Comparison of ENCODE assay signal across 27 cellular contexts in the genomic region with DNA sequence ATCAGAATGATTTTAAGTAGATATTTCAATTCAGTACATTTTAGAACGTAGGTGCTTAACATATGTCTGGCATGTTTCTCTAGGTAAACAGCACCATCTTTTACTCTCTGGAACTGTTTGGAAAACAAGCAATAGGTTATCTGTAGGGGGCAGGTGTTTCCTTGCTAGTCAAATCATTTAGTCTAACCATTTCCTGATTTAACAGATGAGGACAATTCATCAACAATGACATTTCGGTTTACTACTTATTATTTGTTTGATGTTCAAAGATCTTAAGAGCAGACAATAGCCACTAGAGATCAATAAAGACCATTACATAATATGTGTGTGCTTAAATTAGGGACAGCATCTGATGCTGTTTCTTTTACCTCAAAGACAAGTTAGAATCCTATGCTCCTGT.
DNase-seq lines count a peak whose midpoint lies in the region; ATAC-seq and TF ChIP-seq lines count a peak whose summit lies in the region.
"Had no signal": no experiment of that assay in that cellular context is flagged by ENCODE, and none has a peak within 500 bp of the region (broad histone marks: within the 10 kb centered on the region; RNA-seq: fewer than 3 reads in every experiment).

No MANE protein-coding gene starts in this region.

- no peaks in the 10 kb centered on the region for H4K20me1 ChIP-seq in BLaER1 treated with 17β-estradiol and CSF1 and Interleukin-3, amounts not matched to agents 10 nM and 100 nM

- H3K27me3 ChIP-seq in BLaER1 treated with 17β-estradiol and CSF1 and Interleukin-3, amounts not matched to agents 10 nM and 100 nM, result no peaks in the 10 kb centered on the region
- H3K27me3 ChIP-seq: adrenal gland, heart right ventricle, MG63, SJSA1 had no signal

- intact Hi-C loops in posterior cingulate gyrus (cut with DNase I), result no loop called here

- peak overlapping the region in 1 of 11 experiments; percentile 28; a peak in 1 of 22 replicates for H3K27ac ChIP-seq in BLaER1 treated with 17β-estradiol and CSF1 and Interleukin-3, amounts not matched to agents 10 nM and 100 nM
- H3K27ac ChIP-seq: adrenal gland, heart right ventricle, lower lobe of right lung, SJSA1, skin epidermis had no signal

- DNase-seq in NCI-H1417 treated with DMSO at 0.1 percent for 48 hours (lab: John Stamatoyannopoulos, UW) (peak; percentile 40), NCI-H2227 treated with DMSO at 0.1 percent for 48 hours (lab: John Stamatoyannopoulos, UW) (peak; percentile 32), dermis blood vessel endothelial cell (peak; percentile 70), hepatic stellate cell (ENCODE audit: low spot score) (no peak), posterior cingulate gyrus (no peak), GM20000 (ENCODE audit: low spot score) (no peak)
- DNase-seq: activated CD4-positive, alpha-beta T cell treated with anti-CD3 and anti-CD28 coated beads, Interleukin-2, amount 50 U/mL, for 4 hours; activated naive CD4-positive, alpha-beta T cell treated with anti-CD3 and anti-CD28 coated beads for 36 hours; adrenal gland; effector CD8-positive, alpha-beta T cell; foreskin fibroblast; heart right ventricle; kidney glomerular epithelial cell; lower lobe of right lung; MG63; mucosa of descending colon; NCI-H1694 treated with DMSO at 0.1 percent for 48 hours; nephron progenitor cell; RPMI8226; stimulated activated naive CD8-positive, alpha-beta T cell treated with anti-CD3 and anti-CD28 coated beads, Interleukin-15, amount 100 ng/mL, for 72 hours; T-helper 1 cell had no signal

- H3K4me3 ChIP-seq in BLaER1 treated with 17β-estradiol and CSF1 and Interleukin-3, amounts not matched to agents 10 nM and 100 nM, result no peak overlapping the region
- H3K4me3 ChIP-seq: adrenal gland, heart right ventricle, K562, lower lobe of right lung, MG63, mucosa of descending colon, SJSA1, skin epidermis had no signal

- peaks cover 25 to 40% (median 33%) of the 10 kb centered on the region in 11 experiments for H3K9me3 ChIP-seq in BLaER1 treated with 17β-estradiol and CSF1 and Interleukin-3, amounts not matched to agents 10 nM and 100 nM (replicated peaks in 1 of 11)
- H3K9me3 ChIP-seq: SJSA1 had no signal

- H3K4me2 ChIP-seq in BLaER1 treated with 17β-estradiol and CSF1 and Interleukin-3, amounts not matched to agents 10 nM and 100 nM, result peak overlapping the region in 8 of 11 experiments; percentile 0 to 77 (median 52); a peak in 14 of 22 replicates

- no peak for TF ChIP-seq CTCF in GM20000 (IDR thresholded peaks at IDR 0.05; ENCODE audit: extremely low read depth, missing control alignments)

- H3K9ac ChIP-seq in BLaER1 treated with 17β-estradiol and CSF1 and Interleukin-3, amounts not matched to agents 10 nM and 100 nM, result no peak overlapping the region

- ATAC-seq in HG03460 (IDR thresholded peaks at IDR 0.05; ENCODE audit: unreplicated experiment), result no peak
- ATAC-seq: esophagus mucosa; heart right ventricle; K562; lower lobe of right lung; mucosa of descending colon; stimulated activated naive CD8-positive, alpha-beta T cell treated with anti-CD3 and anti-CD28 coated beads, Interleukin-15, amount 100 ng/mL, for 72 hours had no signal

- peaks cover 0 to 47% (median 29%) of the 10 kb centered on the region in 10 experiments; a peak in 15 of 20 replicates for H3K4me1 ChIP-seq in BLaER1 treated with 17β-estradiol and CSF1 and Interleukin-3, amounts not matched to agents 10 nM and 100 nM
- H3K4me1 ChIP-seq: adrenal gland, heart right ventricle, lower lobe of right lung, SJSA1 had no signal

- H3K36me3 ChIP-seq in BLaER1 treated with 17β-estradiol and CSF1 and Interleukin-3, amounts not matched to agents 10 nM and 100 nM, result peaks cover 5 to 23% (median 14%) of the 10 kb centered on the region in 11 experiments; a peak in 16 of 22 replicates
- H3K36me3 ChIP-seq: adrenal gland, lower lobe of right lung, MG63, SJSA1 had no signal

Comparison
In these comparisons a context has a peak if more than half of its experiments do, and no peak if none do; other contexts are left out.
1. DNase-seq: peak in NCI-H1417 treated with DMSO at 0.1 percent for 48 hours (single experiment), NCI-H2227 treated with DMSO at 0.1 percent for 48 hours (single experiment) and dermis blood vessel endothelial cell (single experiment); none in hepatic stellate cell (single experiment), posterior cingulate gyrus (0 of 10) and GM20000 (single experiment).